16 cellular contexts compared by ENCODE assay signal in the genomic region with DNA sequence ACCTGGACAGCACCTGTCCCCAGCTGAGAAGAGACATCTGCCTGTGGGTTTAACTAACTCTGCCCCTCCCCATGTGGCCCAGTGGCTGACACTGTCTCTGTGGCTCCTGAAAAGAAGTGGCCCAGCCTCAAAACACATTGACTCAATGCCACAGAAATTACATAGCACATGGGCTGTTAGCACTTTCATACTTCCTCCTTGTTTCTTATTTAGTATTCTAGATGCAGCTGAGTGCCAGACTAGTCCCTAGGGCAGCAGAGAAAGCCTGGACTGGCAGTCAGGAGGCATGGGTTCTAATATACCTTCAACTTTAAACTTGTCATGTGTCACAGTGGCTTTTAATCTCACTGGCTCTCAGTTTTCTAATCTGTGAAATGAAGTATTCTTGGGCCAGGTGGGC.
"Had no signal": no experiment of that assay in that cellular context is flagged by ENCODE, and none has a peak within 500 bp of the region (broad histone marks: within the 10 kb centered on the region; RNA-seq: fewer than 3 reads in every experiment).

No MANE protein-coding gene starts in this region.

- ATAC-seq: gastrocnemius medialis, left lung, psoas muscle, sciatic nerve had no signal

- H3K4me1 Mint-ChIP-seq: activated CD4-positive, alpha-beta T cell treated with anti-CD3 and anti-CD28 coated beads, Interleukin-2, amount 10 ng/mL, durations not matched to agents 7 days and 5 days; activated naive CD4-positive, alpha-beta T cell treated with anti-CD3 and anti-CD28 coated beads, Interleukin-2, amount 10 ng/mL, durations not matched to agents 7 days and 5 days had no signal

- H3K9me3 Mint-ChIP-seq: activated CD4-positive, alpha-beta T cell treated with anti-CD3 and anti-CD28 coated beads, Interleukin-2, amount 10 ng/mL, durations not matched to agents 7 days and 5 days; activated naive CD4-positive, alpha-beta T cell treated with anti-CD3 and anti-CD28 coated beads, Interleukin-2, amount 10 ng/mL, durations not matched to agents 7 days and 5 days; activated T-helper 2 cell treated with anti-CD3 and anti-CD28 coated beads, Interferon-gamma antibody, Interleukin-2, Interleukin-4, amounts not matched to agents 10 μg/mL and 5 μg/mL and 100 μg/mL, durations not matched to agents 14 hours and 24 hours and 36 hours; stimulated activated naive CD8-positive, alpha-beta T cell treated with anti-CD3 and anti-CD28 coated beads, Interleukin-15, Interleukin-2, amounts not matched to agents 100 ng/mL and 50 ng/mL, for 24 hours had no signal

- FAIRE-seq: keratinocyte had no signal

- H3K36me3 ChIP-seq: gastrocnemius medialis, left lung, upper lobe of left lung had no signal

- H3K27ac Mint-ChIP-seq: activated CD4-positive, alpha-beta T cell treated with anti-CD3 and anti-CD28 coated beads, Interleukin-2, amount 10 ng/mL, durations not matched to agents 7 days and 5 days; activated naive CD4-positive, alpha-beta T cell treated with anti-CD3 and anti-CD28 coated beads, Interleukin-2, amount 10 ng/mL, durations not matched to agents 7 days and 5 days; activated T-helper 2 cell treated with anti-CD3 and anti-CD28 coated beads, Interferon-gamma antibody, Interleukin-2, Interleukin-4, amounts not matched to agents 10 μg/mL and 5 μg/mL and 100 μg/mL, durations not matched to agents 14 hours and 24 hours and 36 hours; stimulated activated naive CD8-positive, alpha-beta T cell treated with anti-CD3 and anti-CD28 coated beads, Interleukin-15, Interleukin-2, amounts not matched to agents 100 ng/mL and 50 ng/mL, for 24 hours had no signal

- DNase-seq: activated CD4-positive, alpha-beta T cell treated with anti-CD3 and anti-CD28 coated beads, Interleukin-2, amount 10 ng/mL, durations not matched to agents 7 days and 5 days; activated CD4-positive, CD25-positive, alpha-beta regulatory T cell; activated naive CD4-positive, alpha-beta T cell treated with anti-CD3 and anti-CD28 coated beads, Interleukin-2, amount 10 ng/mL, durations not matched to agents 7 days and 5 days; activated T-cell treated with anti-CD3 and anti-CD28 coated beads for 4 hours; caudate nucleus; cortex of kidney; effector memory CD4-positive, alpha-beta T cell; gastrocnemius medialis; left lung; psoas muscle; stimulated activated CD4-positive, alpha-beta T cell treated with anti-CD3 and anti-CD28 coated beads, Interleukin-2, amount 100 ng/mL, for 24 hours; upper lobe of left lung had no signal

- H3K4me3 Mint-ChIP-seq: activated CD4-positive, alpha-beta T cell treated with anti-CD3 and anti-CD28 coated beads, Interleukin-2, amount 10 ng/mL, durations not matched to agents 7 days and 5 days; activated naive CD4-positive, alpha-beta T cell treated with anti-CD3 and anti-CD28 coated beads, Interleukin-2, amount 10 ng/mL, durations not matched to agents 7 days and 5 days; stimulated activated naive CD8-positive, alpha-beta T cell treated with anti-CD3 and anti-CD28 coated beads, Interleukin-15, Interleukin-2, amounts not matched to agents 100 ng/mL and 50 ng/mL, for 24 hours had no signal

- H3K4me3 ChIP-seq: gastrocnemius medialis, left lung, psoas muscle, upper lobe of left lung had no signal

- H3K27me3 ChIP-seq: gastrocnemius medialis, left lung, upper lobe of left lung had no signal

- H3K36me3 Mint-ChIP-seq: activated naive CD4-positive, alpha-beta T cell treated with anti-CD3 and anti-CD28 coated beads, Interleukin-2, amount 10 ng/mL, durations not matched to agents 7 days and 5 days had no signal
